In genomic region chr16:79697562-79698112, GRCh38 we compare ENCODE assay signal across 28 cellular contexts.
"Had no signal": no experiment of that assay in that cellular context is flagged by ENCODE, and none has a peak within 500 bp of the region (broad histone marks: within the 10 kb centered on the region; RNA-seq: fewer than 3 reads in every experiment).

No MANE protein-coding gene starts in this region.

- H3K36me3 Mint-ChIP-seq: stimulated activated naive B cell treated with anti-CD40 and anti-IgM and Interleukin-4, amounts not matched to agents 10 μg/mL and 1 μg/mL and 100 μg/mL, for 72 hours had no signal

- ATAC-seq: activated naive CD8-positive, alpha-beta T cell treated with anti-CD3 and anti-CD28 coated beads, Interleukin-2, amount 50 U/mL, for 24 hours; esophagus mucosa; SK-N-SH treated with all-trans-retinoic acid at 6 μM for 48 hours; stimulated activated naive B cell treated with anti-CD40 and anti-IgM and Interleukin-4, amounts not matched to agents 10 μg/mL and 1 μg/mL and 100 μg/mL, for 72 hours had no signal

- H3K4me1 Mint-ChIP-seq: activated CD4-positive, alpha-beta T cell treated with anti-CD3 and anti-CD28 coated beads, Interleukin-2, amount 10 ng/mL, durations not matched to agents 7 days and 5 days; activated naive CD8-positive, alpha-beta T cell treated with anti-CD3 and anti-CD28 coated beads, Interleukin-2, amount 50 U/mL, for 24 hours; endodermal cell; stimulated activated naive B cell treated with anti-CD40 and anti-IgM and Interleukin-4, amounts not matched to agents 10 μg/mL and 1 μg/mL and 100 μg/mL, for 72 hours had no signal

- H3K4me3 ChIP-seq: breast epithelium, heart right ventricle, pancreas, prostate gland, sigmoid colon, stomach, suprapubic skin, tibial artery had no signal

- H3K36me3 ChIP-seq: breast epithelium, heart right ventricle, pancreas, prostate gland, sigmoid colon, stomach, suprapubic skin, tibial artery, WERI-Rb-1 had no signal

- H3K27me3 Mint-ChIP-seq: activated T-cell treated with anti-CD3 and anti-CD28 coated beads, Interleukin-2, amount 50 U/mL, for 24 hours; dendritic cell treated with granulocyte-macrophage colony-stimulating factor and Interleukin-4, amounts not matched to agents 40 ng/mL and 50 ng/mL, for 4 days had no signal

- H3K27ac ChIP-seq: pancreas, prostate gland, sigmoid colon, stomach, suprapubic skin, WERI-Rb-1 had no signal

- H3K4me3 Mint-ChIP-seq: activated CD4-positive, alpha-beta memory T cell treated with anti-CD3 and anti-CD28 coated beads, Interleukin-2, amount 10 ng/mL, durations not matched to agents 7 days and 5 days; activated CD4-positive, alpha-beta T cell treated with anti-CD3 and anti-CD28 coated beads, Interleukin-2, amount 10 ng/mL, durations not matched to agents 7 days and 5 days; activated naive CD4-positive, alpha-beta T cell treated with anti-CD3 and anti-CD28 coated beads, Interleukin-2, amount 50 U/mL, for 24 hours; activated naive CD8-positive, alpha-beta T cell treated with anti-CD3 and anti-CD28 coated beads, Interleukin-2, amount 50 U/mL, for 24 hours; activated T-cell treated with anti-CD3 and anti-CD28 coated beads, Interleukin-2, amount 50 U/mL, for 24 hours; dendritic cell treated with granulocyte-macrophage colony-stimulating factor and Interleukin-4, amounts not matched to agents 40 ng/mL and 50 ng/mL, for 4 days; endodermal cell; stimulated activated naive B cell treated with anti-CD40 and anti-IgM and Interleukin-4, amounts not matched to agents 10 μg/mL and 1 μg/mL and 100 μg/mL, for 72 hours had no signal

- H3K4me1 ChIP-seq: breast epithelium, pancreas, prostate gland, sigmoid colon had no signal

- H3K9me3 ChIP-seq: pancreas, prostate gland, sigmoid colon had no signal

- H3K27me3 ChIP-seq: breast epithelium, heart right ventricle, pancreas, sigmoid colon, stomach, suprapubic skin, tibial artery had no signal

- H3K27ac Mint-ChIP-seq: activated CD4-positive, alpha-beta memory T cell treated with anti-CD3 and anti-CD28 coated beads, Interleukin-2, amount 10 ng/mL, durations not matched to agents 7 days and 5 days; activated CD4-positive, alpha-beta T cell treated with anti-CD3 and anti-CD28 coated beads, Interleukin-2, amount 10 ng/mL, durations not matched to agents 7 days and 5 days; activated naive CD4-positive, alpha-beta T cell treated with anti-CD3 and anti-CD28 coated beads, Interleukin-2, amount 50 U/mL, for 24 hours; activated naive CD8-positive, alpha-beta T cell treated with anti-CD3 and anti-CD28 coated beads, Interleukin-2, amount 50 U/mL, for 24 hours; activated T-cell treated with anti-CD3 and anti-CD28 coated beads, Interleukin-2, amount 50 U/mL, for 24 hours; activated T-helper 2 cell treated with anti-CD3 and anti-CD28 coated beads, Interferon-gamma antibody, Interleukin-2, Interleukin-4, amounts not matched to agents 10 μg/mL and 5 μg/mL and 100 μg/mL, durations not matched to agents 14 hours and 24 hours and 36 hours; dendritic cell treated with granulocyte-macrophage colony-stimulating factor and Interleukin-4, amounts not matched to agents 40 ng/mL and 50 ng/mL, for 4 days; endodermal cell; stimulated activated naive B cell treated with anti-CD40 and anti-IgM and Interleukin-4, amounts not matched to agents 10 μg/mL and 1 μg/mL and 100 μg/mL, for 72 hours had no signal

- DNase-seq: activated CD4-positive, alpha-beta memory T cell treated with anti-CD3 and anti-CD28 coated beads, Interleukin-2, amount 10 ng/mL, durations not matched to agents 7 days and 5 days; activated CD4-positive, alpha-beta T cell treated with anti-CD3 and anti-CD28 coated beads, Interleukin-2, amount 10 ng/mL, durations not matched to agents 7 days and 5 days; activated CD4-positive, CD25-positive, alpha-beta regulatory T cell treated with anti-CD3 and anti-CD28 coated beads, Interleukin-2, amount 50 U/mL, for 72 hours; activated CD8-positive, alpha-beta memory T cell treated with anti-CD3 and anti-CD28 coated beads, Interleukin-2, amount 50 U/mL, for 48 hours; activated naive CD8-positive, alpha-beta T cell treated with anti-CD3 and anti-CD28 coated beads, Interleukin-2, amount 50 U/mL, for 24 hours; activated T-cell treated with anti-CD3 and anti-CD28 coated beads, Interleukin-2, amount 50 U/mL, for 24 hours; amygdala; central memory CD4-positive, alpha-beta T cell; endodermal cell; foreskin melanocyte; pancreas; retina; small intestine; stimulated activated CD4-positive, alpha-beta T cell treated with anti-CD3 and anti-CD28 coated beads, Interleukin-1b, Interleukin-23, amount 100 ng/mL, for 48 hours; stimulated activated naive B cell treated with anti-CD40 and anti-IgM and Interleukin-4, amounts not matched to agents 10 μg/mL and 1 μg/mL and 100 μg/mL, for 72 hours; stomach; WERI-Rb-1 had no signal
